22 cellular contexts compared by ENCODE assay signal in genomic region chr10:16863766-16864165, GRCh38. TPM values are rescaled to one million over a fixed set of nuclear protein-coding genes. Genes with fewer than 3 reads are reported as not detected.
A peak's percentile ranks its signal among the peaks of the same experiment; 100 is the strongest.
DNase-seq lines count a peak whose midpoint lies in the region; ATAC-seq and TF ChIP-seq lines count a peak whose summit lies in the region.
"Had no signal": no experiment of that assay in that cellular context is flagged by ENCODE, and none has a peak within 500 bp of the region (broad histone marks: within the 10 kb centered on the region; RNA-seq: fewer than 3 reads in every experiment).

No MANE protein-coding gene starts in this region.

- intact Hi-C loops in Panc1 (cut with micrococcal nuclease; ENCODE audit: unreplicated experiment), result no loop called here

- H3K4me1 ChIP-seq in BLaER1 (peaks cover 27% of the 10 kb centered on the region), Panc1 (ENCODE audit: control insufficient read depth, insufficient read depth, low read length) (peaks cover 12% of the 10 kb centered on the region)
- H3K4me1 ChIP-seq: A549, Caco-2 had no signal

- in situ Hi-C loops in Panc1 (cut with HindIII; ENCODE audit: low pct_unique_long_range_greater_than_20kb, low sequenced_read_pairs), result no loop called here

- CTCF ChIA-PET in Panc1 (lab: Charles Lee), result no interaction called here

- peaks cover 2% of the 10 kb centered on the region for H3K9me3 Mint-ChIP-seq in nephron
- H3K9me3 Mint-ChIP-seq in activated naive CD8-positive, alpha-beta T cell treated with anti-CD3 and anti-CD28 coated beads, Interleukin-2, amount 50 U/mL, for 24 hours, result no peaks in the 10 kb centered on the region
- H3K9me3 Mint-ChIP-seq: GM23338, H9 had no signal

- H4K20me1 ChIP-seq in BLaER1, result no peaks in the 10 kb centered on the region

- peaks cover 14% of the 10 kb centered on the region for H3K4me1 Mint-ChIP-seq in nephron
- H3K4me1 Mint-ChIP-seq in activated naive CD8-positive, alpha-beta T cell treated with anti-CD3 and anti-CD28 coated beads, Interleukin-2, amount 50 U/mL, for 24 hours, result no peaks in the 10 kb centered on the region
- H3K4me1 Mint-ChIP-seq: CD4-positive, CD25-positive, alpha-beta regulatory T cell had no signal

- no peak overlapping the region for H3K4me3 Mint-ChIP-seq in nephron
- no peak overlapping the region for H3K4me3 Mint-ChIP-seq in activated naive CD8-positive, alpha-beta T cell treated with anti-CD3 and anti-CD28 coated beads, Interleukin-2, amount 50 U/mL, for 24 hours
- H3K4me3 Mint-ChIP-seq: CD4-positive, CD25-positive, alpha-beta regulatory T cell; CD8-positive, alpha-beta T cell; GM23338; H9 had no signal

- BruUV-seq in Panc1 (replicated peaks; lab: Mats Ljungman, UMichigan), result no TSS peak

- no peak overlapping the region for H3K9ac ChIP-seq in BLaER1

- H3K36me3 ChIP-seq in BLaER1 (no peaks in the 10 kb centered on the region), Panc1 (ENCODE audit: control insufficient read depth, insufficient read depth, low read length) (no peaks in the 10 kb centered on the region)
- H3K36me3 ChIP-seq: BE2C had no signal

- 0 out of 2 replicates have a peak, but pooled peaks cover 10% of the 10 kb centered on the region for H3K9me3 ChIP-seq in BLaER1
- H3K9me3 ChIP-seq in Panc1 (ENCODE audit: control insufficient read depth, insufficient read depth, low read depth, low read length), result no peaks in the 10 kb centered on the region
- H3K9me3 ChIP-seq: A549, BE2C, Caco-2 had no signal

- H3K27ac ChIP-seq in BLaER1, result no peak overlapping the region
- H3K27ac ChIP-seq in Panc1 (ENCODE audit: low read length), result peak overlapping the region; percentile 54; the same call in 1 of the 2 replicates
- H3K27ac ChIP-seq: A549, C4-2B had no signal

- H3K27me3 Mint-ChIP-seq in nephron (ENCODE audit: low read depth), result no peaks in the 10 kb centered on the region
- no peaks in the 10 kb centered on the region for H3K27me3 Mint-ChIP-seq in activated naive CD8-positive, alpha-beta T cell treated with anti-CD3 and anti-CD28 coated beads, Interleukin-2, amount 50 U/mL, for 24 hours

- H3K36me3 Mint-ChIP-seq in nephron (ENCODE audit: low read depth), result no peaks in the 10 kb centered on the region
- peaks cover 2% of the 10 kb centered on the region for H3K36me3 Mint-ChIP-seq in activated naive CD8-positive, alpha-beta T cell treated with anti-CD3 and anti-CD28 coated beads, Interleukin-2, amount 50 U/mL, for 24 hours (ENCODE audit: low read depth)
- H3K36me3 Mint-ChIP-seq: CD8-positive, alpha-beta T cell had no signal

- H3K27me3 ChIP-seq in BLaER1 (no peaks in the 10 kb centered on the region), Panc1 (ENCODE audit: control insufficient read depth, insufficient read depth, low read length) (no peaks in the 10 kb centered on the region)
- H3K27me3 ChIP-seq: BE2C had no signal

- H3K27ac Mint-ChIP-seq in nephron, result peak overlapping the region; percentile 7 to 14 (median 9)
- no peak overlapping the region for H3K27ac Mint-ChIP-seq in activated naive CD8-positive, alpha-beta T cell treated with anti-CD3 and anti-CD28 coated beads, Interleukin-2, amount 50 U/mL, for 24 hours
- H3K27ac Mint-ChIP-seq: CD4-positive, CD25-positive, alpha-beta regulatory T cell; CD8-positive, alpha-beta T cell; GM23338 had no signal

- H3K4me3 ChIP-seq in BLaER1 (no peak overlapping the region), Panc1 (ENCODE audit: low read depth in 2 of 2, low read length in 2 of 2) (no peak overlapping the region)
- H3K4me3 ChIP-seq: A549, GM12878, GM23338 had no signal

- no peak for ATAC-seq in Panc1
- no peak for ATAC-seq in activated naive CD8-positive, alpha-beta T cell treated with anti-CD3 and anti-CD28 coated beads, Interleukin-2, amount 50 U/mL, for 24 hours
- ATAC-seq: A549; CD8-positive, alpha-beta T cell; GM12878; GM23338; HCT116 had no signal

- TF ChIP-seq CTCF in Panc1 (IDR thresholded peaks at IDR 0.05) (no peak), nephron (IDR thresholded peaks at IDR 0.05; ENCODE audit: unreplicated experiment in 3 of 3) (no peak)

- no peak for DNase-seq in Panc1 (ENCODE audit: low read depth, low spot score)
- no peak for DNase-seq in EL
- DNase-seq in activated naive CD8-positive, alpha-beta T cell treated with anti-CD3 and anti-CD28 coated beads, Interleukin-2, amount 50 U/mL, for 24 hours, result no peak
- no peak for DNase-seq in NCI-H2227 treated with DMSO at 0.1 percent for 48 hours (lab: John Stamatoyannopoulos, UW)
- DNase-seq: 8988T; ACHN; AML-193; BE2C; Caco-2; CD4-positive, CD25-positive, alpha-beta regulatory T cell; CD8-positive, alpha-beta T cell; DMS153; DND-41; GDM1; H9 had no signal

- H3K4me2 ChIP-seq in BLaER1, result peak overlapping the region; percentile 66
- H3K4me2 ChIP-seq: A549, GM23338 had no signal

- POLR2A ChIA-PET in Panc1 (lab: Charles Lee), result interaction anchor here (0.6 to 0.7 kb wide), 2 partner anchors 84 to 158 kb away, joined by 3 to 7 read pairs; no protein-coding TSS in a partner anchor

RNA-seq across cellular contexts. Expression of gene RSU1, which starts 46.5 kb away (rescaled TPM):
- 55.6 TPM for total RNA-seq in Panc1 (2021; ENCODE audit: unreplicated experiment)
- polyA plus RNA-seq in Panc1 (2012; ENCODE audit: insufficient read length), result 69.7 TPM
